Comparison of ENCODE assay signal across 8 cellular contexts in the genomic region with DNA sequence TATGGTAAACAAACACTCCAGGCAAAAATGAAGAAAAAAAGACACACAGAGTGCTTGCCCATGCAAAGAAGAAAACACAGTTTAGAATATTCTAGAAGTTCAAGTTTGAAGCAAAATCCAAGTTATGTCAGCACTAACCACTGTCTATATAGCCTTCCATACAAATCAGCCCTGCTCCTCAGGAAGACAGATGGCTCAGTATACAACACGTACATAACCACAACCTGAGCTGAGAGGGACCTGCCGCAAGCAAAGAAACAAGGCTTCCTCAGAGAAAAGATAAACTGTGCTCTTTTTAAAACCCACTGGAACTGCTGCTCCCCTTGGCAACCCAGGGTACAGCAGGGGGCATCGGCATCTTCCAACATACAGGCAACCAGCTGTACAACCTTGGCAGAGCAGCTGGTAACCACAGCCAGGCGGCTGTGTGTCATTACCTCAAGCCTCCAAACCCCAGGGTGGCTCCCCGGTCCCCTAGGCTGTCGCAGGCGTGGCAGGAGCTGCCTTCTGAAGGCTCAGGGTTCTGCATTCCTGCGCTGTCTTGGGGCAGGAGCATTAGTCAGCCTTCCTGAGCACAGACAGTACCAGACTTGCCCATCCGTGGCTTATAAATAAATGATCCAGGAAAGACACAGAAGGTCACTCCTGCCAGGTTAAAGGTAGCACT.
DNase-seq lines count a peak whose midpoint lies in the region; ATAC-seq and TF ChIP-seq lines count a peak whose summit lies in the region.

No MANE protein-coding gene starts in this region.

- DNase-seq in Daoy (ENCODE audit: low read depth) (peak; percentile 64), SK-MEL-5 (ENCODE audit: low read depth, low spot score) (peak; percentile 1), adipocyte (ENCODE audit: low read depth) (peak; percentile 50), OCI-M2 (lab: John Stamatoyannopoulos, UW; ENCODE audit: unreplicated experiment) (no peak), left ventricle myocardium inferior (no peak)
- DNase-seq in stimulated activated CD4-positive, alpha-beta T cell treated with anti-CD3 and anti-CD28 coated beads, Interleukin-15, amount 100 ng/mL, for 1 hour (ENCODE audit: low read depth in 1 of 2, low spot score in 1 of 2): peak; percentile 15 to 16

- H3K9me3 ChIP-seq in adipocyte (ENCODE audit: control insufficient read depth, low read length): no peaks in the 10 kb centered on the region
- no peaks in the 10 kb centered on the region for H3K9me3 ChIP-seq in left ventricle myocardium inferior (replicated peaks)

- no peak overlapping the region for H3K9ac ChIP-seq in adipocyte (ENCODE audit: low read length)

- ATAC-seq in GM18502 (IDR thresholded peaks at IDR 0.05; ENCODE audit: poor library complexity, unreplicated experiment): no peak
- no peak for ATAC-seq in GM18520 (IDR thresholded peaks at IDR 0.05; ENCODE audit: unreplicated experiment)

- no peak for TF ChIP-seq CTCF in left ventricle myocardium inferior (IDR thresholded peaks at IDR 0.05; ENCODE audit: borderline replicate concordance)

- no peaks in the 10 kb centered on the region for H3K36me3 ChIP-seq in adipocyte (ENCODE audit: control insufficient read depth, insufficient read depth, low read length, severe bottlenecking)
- H3K36me3 ChIP-seq in left ventricle myocardium inferior: no peaks in the 10 kb centered on the region

- H3K4me3 ChIP-seq in adipocyte (ENCODE audit: low read length) (no peak overlapping the region), left ventricle myocardium inferior (no peak overlapping the region)

- no peaks in the 10 kb centered on the region for H3K27me3 ChIP-seq in adipocyte (replicated peaks; ENCODE audit: control insufficient read depth, insufficient read depth, low read length)
- H3K27me3 ChIP-seq in left ventricle myocardium inferior (ENCODE audit: low read depth): peaks cover 7% of the 10 kb centered on the region

- intact Hi-C loops in left ventricle myocardium inferior (cut with micrococcal nuclease): no loop called here

- in situ Hi-C loops in SK-MEL-5 (cut with HindIII; ENCODE audit: low pct_unique_long_range_greater_than_20kb, low sequenced_read_pairs): no loop called here

- H3K27ac ChIP-seq in left ventricle myocardium inferior (replicated peaks): no peak overlapping the region

- no peaks in the 10 kb centered on the region for H3K4me1 ChIP-seq in adipocyte (ENCODE audit: control insufficient read depth, insufficient read depth, low read length)
- H3K4me1 ChIP-seq in left ventricle myocardium inferior: peaks cover 6% of the 10 kb centered on the region

Comparison
In these comparisons a context has a peak if more than half of its experiments do, and no peak if none do; other contexts are left out.
1. DNase-seq: peak in Daoy (single experiment), SK-MEL-5 (single experiment), adipocyte (single experiment) and stimulated activated CD4-positive, alpha-beta T cell treated with anti-CD3 and anti-CD28 coated beads, Interleukin-15, amount 100 ng/mL, for 1 hour (2 of 2); none in OCI-M2 (single experiment) and left ventricle myocardium inferior (single experiment).